11 cellular contexts compared by ENCODE assay signal in the genomic region with DNA sequence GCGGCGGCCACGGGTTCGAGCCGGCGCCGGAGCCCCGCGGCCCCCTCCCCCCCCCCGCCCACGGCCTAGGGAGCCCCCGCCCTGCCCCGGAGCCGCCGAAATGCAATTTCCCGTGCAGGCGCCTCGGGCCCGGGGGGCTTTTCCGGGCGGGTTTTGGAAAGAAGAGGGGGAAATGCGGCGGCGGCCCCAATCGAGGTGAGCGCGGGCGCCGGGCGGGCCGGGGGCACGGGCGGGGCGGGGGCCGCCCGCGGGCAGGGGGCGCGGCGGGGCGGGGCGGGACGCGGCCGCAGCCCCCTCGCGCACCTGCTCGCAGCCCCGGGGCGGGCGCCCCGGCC. TPM values are rescaled to one million over a fixed set of nuclear protein-coding genes. Genes with fewer than 3 reads are reported as not detected.
DNase-seq lines count a peak whose midpoint lies in the region; ATAC-seq, FAIRE-seq and TF ChIP-seq lines count a peak whose summit lies in the region.
"Had no signal": no experiment of that assay in that cellular context is flagged by ENCODE, and none has a peak within 500 bp of the region (broad histone marks: within the 10 kb centered on the region; RNA-seq: fewer than 3 reads in every experiment).

No MANE protein-coding gene starts in this region.

- FAIRE-seq in GM12878 (lab: Jason Lieb, UNC), result no peak
- FAIRE-seq: colon had no signal

- intact Hi-C loops in heart left ventricle (cut with DNase I), result loop anchor here in 4 of 10 donors (10.0 kb wide), 2 partner anchors 270 to 590 kb away; no protein-coding TSS in a partner anchor
- intact Hi-C loops in Right ventricle myocardium inferior (cut with DNase I), result loop anchor here (10.0 kb wide), 1 partner anchor 590 kb away; no protein-coding TSS in a partner anchor
- intact Hi-C loops in GM12878 (cut with micrococcal nuclease; ENCODE audit: unreplicated experiment), result no loop called here
- intact Hi-C loops in upper lobe of right lung (cut with DNase I), result no loop called here

- no peak overlapping the region for H3K4me2 ChIP-seq in GM12878 (ENCODE audit: control insufficient read depth, insufficient read depth)
- H3K4me2 ChIP-seq: KMS-11 had no signal

- no peak for ATAC-seq in heart left ventricle
- no peak for ATAC-seq in Right ventricle myocardium inferior
- no peak for ATAC-seq in GM12878
- no peak for ATAC-seq in lung (ENCODE audit: insufficient read depth, low FRiP score)
- ATAC-seq in upper lobe of right lung, result no peak

- CTCF ChIA-PET in GM12878 (lab: Yijun Ruan, JAX), result interaction anchor here (4.6 kb wide), 1 partner anchor 81 kb away, joined by 136 read pairs; no protein-coding TSS in a partner anchor

- H4K20me1 ChIP-seq in GM12878 (ENCODE audit: control insufficient read depth, insufficient read depth), result no peaks in the 10 kb centered on the region

- H3K27me3 ChIP-seq in heart left ventricle (peaks cover 0 to 18% (median 0%) of the 10 kb centered on the region in 9 donors), GM12878 (replicated peaks in 1 of 2; ENCODE audit: control insufficient read depth in 2 of 2, insufficient read depth in 2 of 2, low read length in 1 of 2) (peaks cover 0 to 1% of the 10 kb centered on the region in 2 experiments; a peak in 2 of 4 replicates), lung (ENCODE audit: control insufficient read depth, insufficient read depth) (no peaks in the 10 kb centered on the region), upper lobe of right lung (no peaks in the 10 kb centered on the region)

- H3K79me2 ChIP-seq in GM12878 (ENCODE audit: control insufficient read depth, insufficient read depth, low read length), result no peaks in the 10 kb centered on the region

- 1 to 2% methylated on average over 45 to 51 of the region's 52 CpGs; no CpG with 5 or more reads in 2 of the 4 donors for WGBS in heart left ventricle, 4 donors
- WGBS in GM12878 (ENCODE audit: insufficient coverage, insufficient replicate concordance, low lambda C conversion rate, missing lambda C conversion rate), result 0% methylated on average over 9 of the region's 52 CpGs
- WGBS in lung, 2 donors, result 0 to 2% methylated on average over 8 to 45 of the region's 52 CpGs

- no peak for DNase-seq in heart left ventricle
- DNase-seq in Right ventricle myocardium inferior (ENCODE audit: missing footprints), result no peak
- DNase-seq in GM12878 (ENCODE audit: low read depth, low spot score), result no peak
- DNase-seq in lung (ENCODE audit: low spot score), result no peak
- no peak for DNase-seq in upper lobe of right lung
- DNase-seq in NCI-H510A (lab: John Stamatoyannopoulos, UW), result no peak
- no peak for DNase-seq in NK-92 treated with Interleukin-12 subunit alpha and Interleukin-12 subunit beta, amount 100 ng/mL, for 24 hours (lab: John Stamatoyannopoulos, UW)
- DNase-seq in dermis blood vessel endothelial cell, result no peak
- DNase-seq: activated CD4-positive, alpha-beta memory T cell treated with anti-CD3 and anti-CD28 coated beads, Interleukin-2, amount 10 ng/mL, durations not matched to agents 7 days and 5 days had no signal

- H3K36me3 ChIP-seq in heart left ventricle (no peaks in the 10 kb centered on the region), GM12878 (ENCODE audit: control insufficient read depth in 2 of 2, insufficient read depth in 2 of 2, low read length in 1 of 2) (no peaks in the 10 kb centered on the region), lung (ENCODE audit: control insufficient read depth in 2 of 2, insufficient read depth in 2 of 2, low read length in 2 of 2) (no peaks in the 10 kb centered on the region), upper lobe of right lung (no peaks in the 10 kb centered on the region)

- RAD21 ChIA-PET in GM12878 (lab: Charles Lee; ENCODE audit: unreplicated experiment), result interaction anchor here (0.7 to 1.7 kb wide), 3 partner anchors 26 to 80 kb away, joined by 3 to 4 read pairs (median 3); partner anchors contain the start of gene ZSWIM4

- H3K27ac ChIP-seq in heart left ventricle, result peak overlapping the region in 7 of 12 donors; percentile 20 to 79 (median 63)
- no peak overlapping the region for H3K27ac ChIP-seq in GM12878 (ENCODE audit: control insufficient read depth, insufficient read depth)
- H3K27ac ChIP-seq in lung (ENCODE audit: low read depth in 1 of 2, low read length in 1 of 2), result no peak overlapping the region
- no peak overlapping the region for H3K27ac ChIP-seq in upper lobe of right lung
- H3K27ac ChIP-seq: KMS-11 had no signal

- no peak overlapping the region for H3K9ac ChIP-seq in GM12878 (ENCODE audit: control insufficient read depth, insufficient read depth, low read length)
- H3K9ac ChIP-seq: KMS-11 had no signal

- TF ChIP-seq EP300 in GM12878 (IDR thresholded peaks at IDR 0.05; ENCODE audit: borderline replicate concordance in 1 of 2, control insufficient read depth in 1 of 2, low read depth in 2 of 2, low read length in 2 of 2), result no peak

- no TSS peak for BruUV-seq in GM12878 (replicated peaks; lab: Mats Ljungman, UMichigan)

- POLR2A ChIA-PET in GM12878 (lab: Charles Lee), result interaction anchor here (0.5 to 0.6 kb wide), 2 partner anchors 51 to 91 kb away, joined by 3 to 4 read pairs; no protein-coding TSS in a partner anchor

- H3K4me1 ChIP-seq in heart left ventricle (peaks cover 0 to 36% (median 20%) of the 10 kb centered on the region in 12 donors), GM12878 (ENCODE audit: control insufficient read depth, insufficient read depth, low read length) (peaks cover 8% of the 10 kb centered on the region), lung (ENCODE audit: control insufficient read depth in 2 of 2, insufficient read depth in 2 of 2, low read length in 2 of 2) (peaks cover 2 to 5% of the 10 kb centered on the region in 2 donors), upper lobe of right lung (peaks cover 33% of the 10 kb centered on the region)

- H2AFZ ChIP-seq in GM12878 (ENCODE audit: control insufficient read depth, low read depth, low read length), result no peak overlapping the region

- in situ Hi-C loops in GM12878 (cut with MboI), result no loop called here

- SMC1A ChIA-PET in GM12878 (lab: Charles Lee; ENCODE audit: uncharacterized antibody, unreplicated experiment), result interaction anchor here (4.6 kb wide), 1 partner anchor 81 kb away, joined by 65 read pairs; no protein-coding TSS in a partner anchor

- H3K9me3 ChIP-seq in heart left ventricle (no peaks in the 10 kb centered on the region), GM12878 (replicated peaks; ENCODE audit: control insufficient read depth, insufficient read depth, low read length) (no peaks in the 10 kb centered on the region; the same call in 2 of the 3 replicates), lung (ENCODE audit: control insufficient read depth in 2 of 2, insufficient read depth in 1 of 2, low read length in 1 of 2) (no peaks in the 10 kb centered on the region), upper lobe of right lung (no peaks in the 10 kb centered on the region)

- no peak for TF ChIP-seq POLR2A in heart left ventricle (IDR thresholded peaks at IDR 0.05)
- TF ChIP-seq POLR2A in GM12878 (IDR thresholded peaks at IDR 0.05; ENCODE audit: low read depth, low read length), result no peak

- no peak for TF ChIP-seq CTCF in heart left ventricle (IDR thresholded peaks at IDR 0.05)
- TF ChIP-seq CTCF in GM12878 (IDR thresholded peaks at IDR 0.05 in 2 of 3, conservative IDR thresholded peaks at IDR 0.05 in 1 of 3; ENCODE audit: control insufficient read depth in 2 of 3, extremely low read depth in 1 of 3, insufficient read depth in 1 of 3, low read depth in 3 of 3, low read length in 3 of 3), result no peak
- TF ChIP-seq CTCF in lung (IDR thresholded peaks at IDR 0.05; ENCODE audit: control extremely low read depth, extremely low read depth), result no peak
- no peak for TF ChIP-seq CTCF in upper lobe of right lung (IDR thresholded peaks at IDR 0.05)

- H3K4me3 ChIP-seq in heart left ventricle (peak overlapping the region; percentile 56 to 80 (median 70)), GM12878 (peak overlapping the region; percentile 59; the same call in 1 of the 2 replicates), lung (peak overlapping the region; percentile 21), upper lobe of right lung (peak overlapping the region; percentile 61)

- no peak for TF ChIP-seq RAD21 in GM12878 (IDR thresholded peaks at IDR 0.05; ENCODE audit: insufficient read depth, low read depth, low read length)

RNA-seq across cellular contexts. Expression of gene NANOS3, which starts 11.7 kb away (rescaled TPM):
- total RNA-seq in heart left ventricle (1 to 10 TPM in 3 of 9 donors, under 1 TPM in 1, not detected in 5; 0.83 to 1.3 (median 1.1) TPM), Right ventricle myocardium inferior (0.68 TPM), GM12878 (2014; rRNA removed) (0.54 and 1.5 TPM in 2 replicates), GM12878 (2014; rRNA removed; fragmentation: Illumina TruSeq; extraction: Trizol) (1.5 and 1.6 TPM in 2 replicates), GM12878 (2021) (1.5 and 1.7 TPM in 2 replicates), lung (1 to 10 TPM in 1 of 2 donors, not detected in 1; 1.5 TPM), upper lobe of right lung (not detected), dermis blood vessel endothelial cell (not detected in 2 replicates)
- polyA plus RNA-seq in heart left ventricle (1 to 10 TPM in 1 of 2 donors, under 1 TPM in 1; 0.36 to 1.7 TPM), GM12878 (2011; rRNA removed) (0.24 and 0.69 TPM in 2 replicates), GM12878 (2014; fragmentation: Illumina TruSeq; extraction: Trizol) (1.00 TPM in 1 of 2 replicates, not detected in the other), GM12878 (2014; fragmentation: Nextera tagmentation; extraction: Ambion mirVana) (under 1 TPM; 0.31 to 0.80 TPM), GM12878 (2014; rRNA removed) (0.81 and 2.3 TPM in 2 replicates), GM12878 (2016; fragmentation: Nextera tagmentation; extraction: Ambion mirVana) (under 1 TPM; 0.53 to 0.62 TPM), lung (under 1 TPM; 0.81 to 0.82 TPM)
- 3.9 and 5.7 TPM in 2 replicates for total RNA-seq in GM12878 (2013; cell fraction: nucleolus; rRNA removed)
- not detected for polyA plus RNA-seq in GM12878 (2011; ENCODE audit: low read depth)
- polyA plus RNA-seq in GM12878 (2011; cell fraction: cytosol; rRNA removed), result 1.4 and 1.5 TPM in 2 replicates
- 2.5 and 2.7 TPM in 2 replicates for polyA plus RNA-seq in GM12878 (2011; cell fraction: nucleus; rRNA removed)
- 0.94 and 1.0 TPM in 2 replicates for polyA plus RNA-seq in GM12878 (2012)
- 0.82 TPM in 1 of 2 replicates, not detected in the other for polyA minus RNA-seq in GM12878 (2011; rRNA and poly(A)+ RNA removed)
- polyA minus RNA-seq in GM12878 (2011; cell fraction: cytosol; rRNA and poly(A)+ RNA removed), result not detected in 2 replicates
- polyA minus RNA-seq in GM12878 (2011; cell fraction: nucleus; rRNA and poly(A)+ RNA removed), result 1.6 TPM in 1 of 2 replicates, not detected in the other

RNA-seq across cellular contexts. Expression of gene BRME1, which starts 40.7 kb away (rescaled TPM):
- total RNA-seq in heart left ventricle (1 to 10 TPM in 1 of 9 donors, under 1 TPM in 6, not detected in 2; 0.23 to 1.2 (median 0.70) TPM), Right ventricle myocardium inferior (0.76 TPM), GM12878 (2014; rRNA removed) (0.33 and 1.4 TPM in 2 replicates), GM12878 (2014; rRNA removed; fragmentation: Illumina TruSeq; extraction: Trizol) (0.41 and 0.72 TPM in 2 replicates), GM12878 (2021) (0.72 and 1.9 TPM in 2 replicates), lung (1 to 10 TPM; 2.9 to 3.0 TPM), upper lobe of right lung (2.0 TPM), dermis blood vessel endothelial cell (0.37 and 0.51 TPM in 2 replicates)
- polyA plus RNA-seq in heart left ventricle (1 to 10 TPM in 1 of 2 donors, under 1 TPM in 1; 0.46 to 1.2 TPM), GM12878 (2011; rRNA removed) (1.6 and 2.2 TPM in 2 replicates), GM12878 (2014; fragmentation: Illumina TruSeq; extraction: Trizol) (0.47 and 0.67 TPM in 2 replicates), GM12878 (2014; fragmentation: Nextera tagmentation; extraction: Ambion mirVana) (under 1 TPM in 1 of 2 experiments, not detected in 1; 0.07 TPM), GM12878 (2014; rRNA removed) (1.0 and 1.9 TPM in 2 replicates), GM12878 (2016; fragmentation: Nextera tagmentation; extraction: Ambion mirVana) (1 to 10 TPM in 1 of 2 experiments, under 1 TPM in 1; 0.28 to 1.1 TPM), lung (1 to 10 TPM; 1.3 to 3.2 TPM)
- 4.1 and 4.8 TPM in 2 replicates for total RNA-seq in GM12878 (2013; cell fraction: nucleolus; rRNA removed)
- 0.79 TPM for polyA plus RNA-seq in GM12878 (2011; ENCODE audit: low read depth)
- 3.9 and 4.8 TPM in 2 replicates for polyA plus RNA-seq in GM12878 (2011; cell fraction: cytosol; rRNA removed)
- polyA plus RNA-seq in GM12878 (2011; cell fraction: nucleus; rRNA removed), result 13.6 and 16.7 TPM in 2 replicates
- polyA plus RNA-seq in GM12878 (2012), result 0.43 and 0.52 TPM in 2 replicates
- polyA minus RNA-seq in GM12878 (2011; rRNA and poly(A)+ RNA removed), result 0.95 and 2.1 TPM in 2 replicates
- polyA minus RNA-seq in GM12878 (2011; cell fraction: cytosol; rRNA and poly(A)+ RNA removed), result 0.80 and 2.9 TPM in 2 replicates
- 1.7 and 5.8 TPM in 2 replicates for polyA minus RNA-seq in GM12878 (2011; cell fraction: nucleus; rRNA and poly(A)+ RNA removed)

RNA-seq across cellular contexts. Expression of gene CC2D1A, which starts 40.8 kb away (rescaled TPM):
- 10 to 100 TPM; 14.4 to 36.3 (median 19.2) TPM for total RNA-seq in heart left ventricle
- 10 to 100 TPM; 19.5 to 29.2 TPM for polyA plus RNA-seq in heart left ventricle
- 18.7 TPM for total RNA-seq in Right ventricle myocardium inferior
- total RNA-seq in GM12878 (2013; cell fraction: nucleolus; rRNA removed), result 27.1 and 32.2 TPM in 2 replicates
- 13.2 and 17.3 TPM in 2 replicates for total RNA-seq in GM12878 (2014; rRNA removed)
- 9.0 and 10.2 TPM in 2 replicates for total RNA-seq in GM12878 (2014; rRNA removed; fragmentation: Illumina TruSeq; extraction: Trizol)
- 32.7 and 36.1 TPM in 2 replicates for total RNA-seq in GM12878 (2021)
- polyA plus RNA-seq in GM12878 (2011; ENCODE audit: low read depth), result 5.8 TPM
- 7.4 and 11.9 TPM in 2 replicates for polyA plus RNA-seq in GM12878 (2011; rRNA removed)
- polyA plus RNA-seq in GM12878 (2011; cell fraction: cytosol; rRNA removed), result 8.9 and 12.7 TPM in 2 replicates
- polyA plus RNA-seq in GM12878 (2011; cell fraction: nucleus; rRNA removed), result 55.0 and 65.9 TPM in 2 replicates
- polyA plus RNA-seq in GM12878 (2012), result 16.1 and 18.9 TPM in 2 replicates
- polyA plus RNA-seq in GM12878 (2014; fragmentation: Illumina TruSeq; extraction: Trizol), result 7.3 and 14.8 TPM in 2 replicates
- polyA plus RNA-seq in GM12878 (2014; fragmentation: Nextera tagmentation; extraction: Ambion mirVana), result 1 to 10 TPM in 1 of 2 experiments, under 1 TPM in 1; 0.13 to 1.0 TPM
- polyA plus RNA-seq in GM12878 (2014; rRNA removed), result 24.9 and 28.0 TPM in 2 replicates
- polyA plus RNA-seq in GM12878 (2016; fragmentation: Nextera tagmentation; extraction: Ambion mirVana), result 10 to 100 TPM; 18.6 to 22.5 TPM
- 10.2 and 16.0 TPM in 2 replicates for polyA minus RNA-seq in GM12878 (2011; rRNA and poly(A)+ RNA removed)
- 7.2 and 8.3 TPM in 2 replicates for polyA minus RNA-seq in GM12878 (2011; cell fraction: cytosol; rRNA and poly(A)+ RNA removed)
- polyA minus RNA-seq in GM12878 (2011; cell fraction: nucleus; rRNA and poly(A)+ RNA removed), result 7.7 and 18.8 TPM in 2 replicates
- 10 to 100 TPM; 19.9 to 39.5 TPM for total RNA-seq in lung
- 10 to 100 TPM; 19.3 to 38.9 TPM for polyA plus RNA-seq in lung
- 28.9 TPM for total RNA-seq in upper lobe of right lung
- 6.8 and 10.5 TPM in 2 replicates for total RNA-seq in dermis blood vessel endothelial cell

Comparison
In these comparisons a context has a peak if more than half of its experiments do, and no peak if none do; other contexts are left out.
1. H3K27ac ChIP-seq: peak in heart left ventricle (7 of 12); none in GM12878 (single experiment), lung (0 of 2) and upper lobe of right lung (single experiment).
2. Peak in every context shown above with its lines, with median percentiles within 50 percentile points of each other: H3K4me3 ChIP-seq.